Comparison of ENCODE assay signal across 1 cellular context in the genomic region with DNA sequence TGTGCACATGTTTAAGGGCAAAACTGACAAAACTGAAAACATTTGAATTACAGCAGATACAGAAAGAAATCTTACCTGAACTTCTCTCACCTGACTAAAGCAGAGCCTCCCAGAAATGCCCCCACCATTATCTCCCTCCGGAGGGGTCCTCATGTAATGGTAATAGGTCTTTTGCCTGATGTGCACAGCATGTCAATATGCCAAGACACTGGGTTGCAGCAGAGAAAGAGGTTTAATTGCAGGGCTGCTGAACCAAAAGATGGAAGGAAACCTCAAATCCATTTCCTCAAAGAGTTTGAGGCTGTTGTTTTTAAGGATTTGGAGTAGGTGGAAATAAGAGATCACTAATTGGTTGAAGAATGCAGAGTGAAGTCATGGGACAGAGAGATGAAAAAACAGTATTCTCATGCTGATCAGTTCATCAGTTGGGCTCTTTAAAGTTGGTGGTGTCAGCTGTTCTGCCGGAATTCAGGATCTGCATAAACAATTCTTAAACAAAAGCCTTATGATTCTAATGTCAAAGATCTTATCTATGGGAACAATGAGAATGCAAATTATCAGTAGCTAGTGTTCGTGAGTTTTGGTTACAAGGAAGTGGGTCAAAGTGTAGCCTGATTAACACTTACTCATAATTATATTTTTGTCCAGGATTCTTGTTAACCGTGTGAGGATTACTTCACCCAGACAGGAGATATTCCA.
TF ChIP-seq lines count a peak whose summit lies in the region.

No MANE protein-coding gene starts in this region.

TF ChIP-seq in H1, 55 proteins besides CTCF, POLR2A, EP300 and RAD21:
- TF ChIP-seq, protein P1, sequence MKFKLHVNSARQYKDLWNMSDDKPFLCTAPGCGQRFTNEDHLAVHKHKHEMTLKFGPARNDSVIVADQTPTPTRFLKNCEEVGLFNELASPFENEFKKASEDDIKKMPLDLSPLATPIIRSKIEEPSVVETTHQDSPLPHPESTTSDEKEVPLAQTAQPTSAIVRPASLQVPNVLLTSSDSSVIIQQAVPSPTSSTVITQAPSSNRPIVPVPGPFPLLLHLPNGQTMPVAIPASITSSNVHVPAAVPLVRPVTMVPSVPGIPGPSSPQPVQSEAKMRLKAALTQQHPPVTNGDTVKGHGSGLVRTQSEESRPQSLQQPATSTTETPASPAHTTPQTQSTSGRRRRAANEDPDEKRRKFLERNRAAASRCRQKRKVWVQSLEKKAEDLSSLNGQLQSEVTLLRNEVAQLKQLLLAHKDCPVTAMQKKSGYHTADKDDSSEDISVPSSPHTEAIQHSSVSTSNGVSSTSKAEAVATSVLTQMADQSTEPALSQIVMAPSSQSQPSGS (IDR thresholded peaks at IDR 0.05; ENCODE audit: low read length): 0 out of 2 replicates have a peak, but pooled peaks have one; percentile 20
- TF ChIP-seq TEAD4 (IDR thresholded peaks at IDR 0.05; ENCODE audit: low read depth, low read length) (no peak), PHF8 (conservative IDR thresholded peaks at IDR 0.05; ENCODE audit: low read depth, low read length) (no peak), JUN (IDR thresholded peaks at IDR 0.05; ENCODE audit: low read depth, low read length) (0 out of 2 replicates have a peak, but pooled peaks have one; percentile 9), POU5F1 (IDR thresholded peaks at IDR 0.05; ENCODE audit: low read depth, low read length) (peak; percentile 72; the same call in 1 of the 2 replicates), MAFK (IDR thresholded peaks at IDR 0.05; ENCODE audit: low read depth, low read length) (no peak), CHD1 (IDR thresholded peaks at IDR 0.05; ENCODE audit: low read depth, low read length) (no peak), KDM5A (IDR thresholded peaks at IDR 0.05; ENCODE audit: low read length) (no peak), NANOG (IDR thresholded peaks at IDR 0.05; ENCODE audit: insufficient read depth, low read depth, low read length, poor library complexity, severe bottlenecking) (peak; percentile 42)
